Comparison of ENCODE assay signal across 1 cellular context in the genomic region with DNA sequence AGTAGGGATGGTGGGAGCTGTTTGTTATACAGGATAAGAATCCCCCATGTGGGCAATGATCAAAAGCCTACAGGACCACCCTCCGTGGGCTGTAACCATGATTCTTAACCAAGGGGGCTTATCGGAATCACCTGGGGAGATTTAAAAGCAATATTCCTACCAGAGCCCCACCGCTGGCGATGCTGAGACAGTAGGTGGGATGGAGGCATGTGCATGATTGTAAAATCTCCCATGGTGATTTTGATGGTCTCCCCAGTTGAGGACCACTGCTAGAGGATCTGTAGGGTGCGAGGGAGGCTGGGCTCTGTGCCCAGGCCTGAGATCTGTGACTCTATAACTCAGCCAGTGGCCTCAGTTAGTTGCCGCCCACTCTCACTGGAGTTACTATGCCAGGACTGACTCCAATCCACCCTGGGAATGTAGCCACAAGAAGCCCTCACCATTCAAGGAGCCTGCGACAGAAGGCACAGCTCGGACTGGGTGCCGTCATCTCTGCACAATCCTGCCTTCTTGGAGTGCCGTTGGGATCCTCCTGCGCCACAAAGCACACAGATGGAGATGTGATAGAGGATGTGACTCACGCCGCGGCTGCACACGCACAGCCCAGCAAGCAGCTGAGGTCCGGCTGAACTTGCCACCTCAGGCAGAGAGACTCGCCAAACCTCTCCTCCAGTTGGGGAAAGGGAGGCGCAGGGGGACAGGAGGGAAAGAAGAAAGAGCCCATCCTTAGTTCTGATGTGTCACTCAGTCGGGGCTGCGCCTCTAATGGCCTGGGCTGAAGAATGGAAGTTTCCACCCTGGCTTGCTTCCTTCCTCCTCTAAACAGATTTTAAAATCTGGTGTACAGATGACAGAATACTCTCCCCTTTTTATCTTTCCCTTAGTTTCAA.
TF ChIP-seq lines count a peak whose summit lies in the region.

No MANE protein-coding gene starts in this region.

TF ChIP-seq in PFSK-1, 5 proteins besides CTCF, POLR2A, EP300 and RAD21 (continued from another document):
- no peak for TF ChIP-seq POLR2AphosphoS5 (IDR thresholded peaks at IDR 0.05; ENCODE audit: low read depth, low read length)
- TF ChIP-seq, protein P1, sequence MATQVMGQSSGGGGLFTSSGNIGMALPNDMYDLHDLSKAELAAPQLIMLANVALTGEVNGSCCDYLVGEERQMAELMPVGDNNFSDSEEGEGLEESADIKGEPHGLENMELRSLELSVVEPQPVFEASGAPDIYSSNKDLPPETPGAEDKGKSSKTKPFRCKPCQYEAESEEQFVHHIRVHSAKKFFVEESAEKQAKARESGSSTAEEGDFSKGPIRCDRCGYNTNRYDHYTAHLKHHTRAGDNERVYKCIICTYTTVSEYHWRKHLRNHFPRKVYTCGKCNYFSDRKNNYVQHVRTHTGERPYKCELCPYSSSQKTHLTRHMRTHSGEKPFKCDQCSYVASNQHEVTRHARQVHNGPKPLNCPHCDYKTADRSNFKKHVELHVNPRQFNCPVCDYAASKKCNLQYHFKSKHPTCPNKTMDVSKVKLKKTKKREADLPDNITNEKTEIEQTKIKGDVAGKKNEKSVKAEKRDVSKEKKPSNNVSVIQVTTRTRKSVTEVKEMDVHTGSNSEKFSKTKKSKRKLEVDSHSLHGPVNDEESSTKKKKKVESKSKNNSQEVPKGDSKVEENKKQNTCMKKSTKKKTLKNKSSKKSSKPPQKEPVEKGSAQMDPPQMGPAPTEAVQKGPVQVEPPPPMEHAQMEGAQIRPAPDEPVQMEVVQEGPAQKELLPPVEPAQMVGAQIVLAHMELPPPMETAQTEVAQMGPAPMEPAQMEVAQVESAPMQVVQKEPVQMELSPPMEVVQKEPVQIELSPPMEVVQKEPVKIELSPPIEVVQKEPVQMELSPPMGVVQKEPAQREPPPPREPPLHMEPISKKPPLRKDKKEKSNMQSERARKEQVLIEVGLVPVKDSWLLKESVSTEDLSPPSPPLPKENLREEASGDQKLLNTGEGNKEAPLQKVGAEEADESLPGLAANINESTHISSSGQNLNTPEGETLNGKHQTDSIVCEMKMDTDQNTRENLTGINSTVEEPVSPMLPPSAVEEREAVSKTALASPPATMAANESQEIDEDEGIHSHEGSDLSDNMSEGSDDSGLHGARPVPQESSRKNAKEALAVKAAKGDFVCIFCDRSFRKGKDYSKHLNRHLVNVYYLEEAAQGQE (IDR thresholded peaks at IDR 0.05; ENCODE audit: insufficient read depth in 1 of 2, low read depth in 2 of 2, low read length in 2 of 2): no peak
